In the genomic region with DNA sequence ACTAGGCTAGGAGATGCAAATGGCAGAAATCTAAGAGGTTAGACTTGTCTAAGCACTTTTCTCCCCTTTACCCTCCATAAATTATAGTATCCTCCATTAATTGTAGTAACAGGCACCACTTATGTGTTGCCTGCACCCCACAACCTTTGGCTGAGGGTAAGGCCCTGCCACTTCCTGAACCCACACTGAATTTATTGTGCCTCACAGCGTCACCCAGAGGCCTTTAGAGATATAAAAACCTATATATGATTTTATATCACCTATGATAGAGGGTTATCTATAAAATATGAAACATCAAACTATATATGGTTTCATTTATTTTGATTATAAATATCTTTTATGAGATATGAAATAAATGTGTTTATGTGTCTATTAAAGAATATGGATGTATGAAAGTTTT, we compare ENCODE assay signal across 3 cellular contexts.
TF ChIP-seq lines count a peak whose summit lies in the region.

No MANE protein-coding gene starts in this region.

TF ChIP-seq in A549, 52 proteins besides CTCF, POLR2A, EP300 and RAD21:
- TF ChIP-seq NR3C1 (IDR thresholded peaks at IDR 0.05): no peak
- no peak for TF ChIP-seq MYC (IDR thresholded peaks at IDR 0.05; ENCODE audit: borderline replicate concordance, low read length)
- no peak for TF ChIP-seq CHD2 (IDR thresholded peaks at IDR 0.05; ENCODE audit: low read length, partially characterized antibody)
- no peak for TF ChIP-seq TFCP2L1 (CRISPR knock-in tag; IDR thresholded peaks at IDR 0.05)
- TF ChIP-seq SMC3 (IDR thresholded peaks at IDR 0.05): no peak
- TF ChIP-seq NFE2L2 (conservative IDR thresholded peaks at IDR 0.05; ENCODE audit: low read length): no peak
- no peak for TF ChIP-seq POLR2AphosphoS2 (conservative IDR thresholded peaks at IDR 0.05; ENCODE audit: low read length)
- TF ChIP-seq EHMT2 (IDR thresholded peaks at IDR 0.05; ENCODE audit: low read depth): no peak
- no peak for TF ChIP-seq MAFK (IDR thresholded peaks at IDR 0.05; ENCODE audit: partially characterized antibody)
- TF ChIP-seq FOSL2 (IDR thresholded peaks at IDR 0.05): no peak
- TF ChIP-seq FOSL2 (CRISPR knock-in tag; IDR thresholded peaks at IDR 0.05): no peak
- TF ChIP-seq, protein P1, sequence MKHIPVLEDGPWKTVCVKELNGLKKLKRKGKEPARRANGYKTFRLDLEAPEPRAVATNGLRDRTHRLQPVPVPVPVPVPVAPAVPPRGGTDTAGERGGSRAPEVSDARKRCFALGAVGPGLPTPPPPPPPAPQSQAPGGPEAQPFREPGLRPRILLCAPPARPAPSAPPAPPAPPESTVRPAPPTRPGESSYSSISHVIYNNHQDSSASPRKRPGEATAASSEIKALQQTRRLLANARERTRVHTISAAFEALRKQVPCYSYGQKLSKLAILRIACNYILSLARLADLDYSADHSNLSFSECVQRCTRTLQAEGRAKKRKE (CRISPR knock-in tag; IDR thresholded peaks at IDR 0.05; ENCODE audit: low read depth): no peak
- TF ChIP-seq CHD4 (IDR thresholded peaks at IDR 0.05; ENCODE audit: borderline replicate concordance): no peak
- TF ChIP-seq FOXS1 (CRISPR knock-in tag; IDR thresholded peaks at IDR 0.05): no peak
- TF ChIP-seq KDM1A (IDR thresholded peaks at IDR 0.05; ENCODE audit: low read depth): no peak
- no peak for TF ChIP-seq ZSCAN20 (CRISPR knock-in tag; IDR thresholded peaks at IDR 0.05)
TF ChIP-seq in A549: peak in this region for 0.

TF ChIP-seq in HCT116, 20 proteins besides CTCF, POLR2A, EP300 and RAD21:
- TF ChIP-seq, protein P2, sequence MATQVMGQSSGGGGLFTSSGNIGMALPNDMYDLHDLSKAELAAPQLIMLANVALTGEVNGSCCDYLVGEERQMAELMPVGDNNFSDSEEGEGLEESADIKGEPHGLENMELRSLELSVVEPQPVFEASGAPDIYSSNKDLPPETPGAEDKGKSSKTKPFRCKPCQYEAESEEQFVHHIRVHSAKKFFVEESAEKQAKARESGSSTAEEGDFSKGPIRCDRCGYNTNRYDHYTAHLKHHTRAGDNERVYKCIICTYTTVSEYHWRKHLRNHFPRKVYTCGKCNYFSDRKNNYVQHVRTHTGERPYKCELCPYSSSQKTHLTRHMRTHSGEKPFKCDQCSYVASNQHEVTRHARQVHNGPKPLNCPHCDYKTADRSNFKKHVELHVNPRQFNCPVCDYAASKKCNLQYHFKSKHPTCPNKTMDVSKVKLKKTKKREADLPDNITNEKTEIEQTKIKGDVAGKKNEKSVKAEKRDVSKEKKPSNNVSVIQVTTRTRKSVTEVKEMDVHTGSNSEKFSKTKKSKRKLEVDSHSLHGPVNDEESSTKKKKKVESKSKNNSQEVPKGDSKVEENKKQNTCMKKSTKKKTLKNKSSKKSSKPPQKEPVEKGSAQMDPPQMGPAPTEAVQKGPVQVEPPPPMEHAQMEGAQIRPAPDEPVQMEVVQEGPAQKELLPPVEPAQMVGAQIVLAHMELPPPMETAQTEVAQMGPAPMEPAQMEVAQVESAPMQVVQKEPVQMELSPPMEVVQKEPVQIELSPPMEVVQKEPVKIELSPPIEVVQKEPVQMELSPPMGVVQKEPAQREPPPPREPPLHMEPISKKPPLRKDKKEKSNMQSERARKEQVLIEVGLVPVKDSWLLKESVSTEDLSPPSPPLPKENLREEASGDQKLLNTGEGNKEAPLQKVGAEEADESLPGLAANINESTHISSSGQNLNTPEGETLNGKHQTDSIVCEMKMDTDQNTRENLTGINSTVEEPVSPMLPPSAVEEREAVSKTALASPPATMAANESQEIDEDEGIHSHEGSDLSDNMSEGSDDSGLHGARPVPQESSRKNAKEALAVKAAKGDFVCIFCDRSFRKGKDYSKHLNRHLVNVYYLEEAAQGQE (IDR thresholded peaks at IDR 0.05; ENCODE audit: low read depth): no peak
- TF ChIP-seq EGR1 (IDR thresholded peaks at IDR 0.05; ENCODE audit: low read depth) (no peak), EZH2phosphoT487 (IDR thresholded peaks at IDR 0.05; ENCODE audit: borderline replicate concordance) (no peak), ZFX (IDR thresholded peaks at IDR 0.05) (no peak), FOSL1 (IDR thresholded peaks at IDR 0.05; ENCODE audit: low read depth) (no peak), CBX3 (IDR thresholded peaks at IDR 0.05; ENCODE audit: low read depth) (no peak), ZNF274 (IDR thresholded peaks at IDR 0.05; ENCODE audit: low read depth, low read length) (no peak), POLR2AphosphoS5 (IDR thresholded peaks at IDR 0.05; ENCODE audit: low read depth, low read length) (no peak), ELF1 (IDR thresholded peaks at IDR 0.05; ENCODE audit: borderline replicate concordance, low read depth) (no peak), JUND (IDR thresholded peaks at IDR 0.05) (no peak), TCF7L2 (IDR thresholded peaks at IDR 0.05; ENCODE audit: borderline replicate concordance, extremely low read depth, insufficient read depth, insufficient read length) (no peak), SP1 (IDR thresholded peaks at IDR 0.05; ENCODE audit: low read depth) (no peak), EZH2 (IDR thresholded peaks at IDR 0.05) (no peak), YY1 (IDR thresholded peaks at IDR 0.05; ENCODE audit: extremely low read depth, insufficient replicate concordance, low read depth, low read length) (no peak), CEBPB (IDR thresholded peaks at IDR 0.05; ENCODE audit: low read depth) (no peak), SIN3A (IDR thresholded peaks at IDR 0.05; ENCODE audit: low read depth) (no peak)
- TF ChIP-seq, protein P3, sequence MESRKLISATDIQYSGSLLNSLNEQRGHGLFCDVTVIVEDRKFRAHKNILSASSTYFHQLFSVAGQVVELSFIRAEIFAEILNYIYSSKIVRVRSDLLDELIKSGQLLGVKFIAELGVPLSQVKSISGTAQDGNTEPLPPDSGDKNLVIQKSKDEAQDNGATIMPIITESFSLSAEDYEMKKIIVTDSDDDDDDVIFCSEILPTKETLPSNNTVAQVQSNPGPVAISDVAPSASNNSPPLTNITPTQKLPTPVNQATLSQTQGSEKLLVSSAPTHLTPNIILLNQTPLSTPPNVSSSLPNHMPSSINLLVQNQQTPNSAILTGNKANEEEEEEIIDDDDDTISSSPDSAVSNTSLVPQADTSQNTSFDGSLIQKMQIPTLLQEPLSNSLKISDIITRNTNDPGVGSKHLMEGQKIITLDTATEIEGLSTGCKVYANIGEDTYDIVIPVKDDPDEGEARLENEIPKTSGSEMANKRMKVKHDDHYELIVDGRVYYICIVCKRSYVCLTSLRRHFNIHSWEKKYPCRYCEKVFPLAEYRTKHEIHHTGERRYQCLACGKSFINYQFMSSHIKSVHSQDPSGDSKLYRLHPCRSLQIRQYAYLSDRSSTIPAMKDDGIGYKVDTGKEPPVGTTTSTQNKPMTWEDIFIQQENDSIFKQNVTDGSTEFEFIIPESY (IDR thresholded peaks at IDR 0.05; ENCODE audit: extremely low read depth, insufficient replicate concordance, low read length): no peak
- TF ChIP-seq, protein P4, sequence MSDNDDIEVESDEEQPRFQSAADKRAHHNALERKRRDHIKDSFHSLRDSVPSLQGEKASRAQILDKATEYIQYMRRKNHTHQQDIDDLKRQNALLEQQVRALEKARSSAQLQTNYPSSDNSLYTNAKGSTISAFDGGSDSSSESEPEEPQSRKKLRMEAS (IDR thresholded peaks at IDR 0.05): no peak
- TF ChIP-seq, protein P5, sequence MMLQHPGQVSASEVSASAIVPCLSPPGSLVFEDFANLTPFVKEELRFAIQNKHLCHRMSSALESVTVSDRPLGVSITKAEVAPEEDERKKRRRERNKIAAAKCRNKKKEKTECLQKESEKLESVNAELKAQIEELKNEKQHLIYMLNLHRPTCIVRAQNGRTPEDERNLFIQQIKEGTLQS (IDR thresholded peaks at IDR 0.05): no peak

TF ChIP-seq in H1, 55 proteins besides CTCF, POLR2A, EP300 and RAD21:
- TF ChIP-seq POLR2AphosphoS5 (IDR thresholded peaks at IDR 0.05; ENCODE audit: low read depth, low read length) (no peak), SP2 (IDR thresholded peaks at IDR 0.05; ENCODE audit: low read length) (no peak)
- TF ChIP-seq, protein P6, sequence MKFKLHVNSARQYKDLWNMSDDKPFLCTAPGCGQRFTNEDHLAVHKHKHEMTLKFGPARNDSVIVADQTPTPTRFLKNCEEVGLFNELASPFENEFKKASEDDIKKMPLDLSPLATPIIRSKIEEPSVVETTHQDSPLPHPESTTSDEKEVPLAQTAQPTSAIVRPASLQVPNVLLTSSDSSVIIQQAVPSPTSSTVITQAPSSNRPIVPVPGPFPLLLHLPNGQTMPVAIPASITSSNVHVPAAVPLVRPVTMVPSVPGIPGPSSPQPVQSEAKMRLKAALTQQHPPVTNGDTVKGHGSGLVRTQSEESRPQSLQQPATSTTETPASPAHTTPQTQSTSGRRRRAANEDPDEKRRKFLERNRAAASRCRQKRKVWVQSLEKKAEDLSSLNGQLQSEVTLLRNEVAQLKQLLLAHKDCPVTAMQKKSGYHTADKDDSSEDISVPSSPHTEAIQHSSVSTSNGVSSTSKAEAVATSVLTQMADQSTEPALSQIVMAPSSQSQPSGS (IDR thresholded peaks at IDR 0.05; ENCODE audit: low read length): no peak
